In the genomic region with DNA sequence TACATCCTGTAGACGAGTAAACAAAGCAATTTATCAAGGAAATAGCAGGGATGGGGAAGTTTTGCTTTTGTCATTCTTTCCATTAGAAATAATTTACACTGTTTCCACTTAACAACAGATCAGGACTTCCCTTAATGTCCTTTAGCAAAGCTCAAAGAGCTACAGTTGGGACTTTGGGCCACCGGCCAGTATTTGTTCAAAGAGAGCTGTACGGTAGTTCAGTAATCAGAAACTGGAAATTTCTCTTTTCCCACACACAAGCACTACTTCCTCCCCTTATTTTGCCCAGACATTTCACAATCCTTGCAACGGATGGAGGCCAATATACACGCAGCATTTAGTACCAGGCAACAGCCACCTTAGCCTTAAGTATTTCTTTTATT, we compare ENCODE assay signal across 11 cellular contexts. TPM values are rescaled to one million over a fixed set of nuclear protein-coding genes. Genes with fewer than 3 reads are reported as not detected.
DNase-seq lines count a peak whose midpoint lies in the region; ATAC-seq and TF ChIP-seq lines count a peak whose summit lies in the region.
"Had no signal": no experiment of that assay in that cellular context is flagged by ENCODE, and none has a peak within 500 bp of the region (broad histone marks: within the 10 kb centered on the region; RNA-seq: fewer than 3 reads in every experiment).

No MANE protein-coding gene starts in this region.

- H3K27ac ChIP-seq in lower lobe of right lung (peak overlapping the region; percentile 75), upper lobe of left lung (peak overlapping the region; percentile 60 to 83 (median 74))
- H3K27ac ChIP-seq: 22Rv1 had no signal

- H3K27ac Mint-ChIP-seq in chondrocyte (ENCODE audit: unreplicated experiment), result peak overlapping the region; percentile 97
- H3K27ac Mint-ChIP-seq: stimulated activated naive CD8-positive, alpha-beta T cell treated with anti-CD3 and anti-CD28 coated beads, Interleukin-15, Interleukin-2, amounts not matched to agents 100 ng/mL and 50 ng/mL, for 24 hours had no signal

- intact Hi-C loops in lower lobe of right lung (cut with DNase I), result no loop called here

- 1 to 10% methylated on average over 5 of the region's 5 CpGs for WGBS in upper lobe of left lung, 2 donors

- no peaks in the 10 kb centered on the region for H3K36me3 Mint-ChIP-seq in chondrocyte (ENCODE audit: low read depth)

- TF ChIP-seq CTCF in chondrocyte (IDR thresholded peaks at IDR 0.05) (no peak), lower lobe of right lung (IDR thresholded peaks at IDR 0.05) (no peak), upper lobe of left lung (IDR thresholded peaks at IDR 0.05) (no peak)

- H3K27me3 ChIP-seq in lower lobe of right lung (ENCODE audit: low read depth), result no peaks in the 10 kb centered on the region
- H3K27me3 ChIP-seq in upper lobe of left lung, result no peaks in the 10 kb centered on the region

- H3K4me1 Mint-ChIP-seq in chondrocyte (ENCODE audit: low read depth), result peaks cover 91% of the 10 kb centered on the region

- no peaks in the 10 kb centered on the region for H3K36me3 ChIP-seq in lower lobe of right lung
- no peaks in the 10 kb centered on the region for H3K36me3 ChIP-seq in upper lobe of left lung

- H3K4me3 ChIP-seq in lower lobe of right lung (no peak overlapping the region), upper lobe of left lung (peak overlapping the region in 1 of 4 donors; percentile 4)

- no peak for TF ChIP-seq POLR2A in upper lobe of left lung (IDR thresholded peaks at IDR 0.05)

- peak; percentile 30 to 97 (median 74) for TF ChIP-seq EP300 in upper lobe of left lung (IDR thresholded peaks at IDR 0.05)

- peak; percentile 6 for DNase-seq in DMS 273 (lab: John Stamatoyannopoulos, UW; ENCODE audit: unreplicated experiment)
- DNase-seq in DMS 273 treated with DMSO at 0.1 percent for 48 hours (lab: John Stamatoyannopoulos, UW), result no peak
- DNase-seq in chondrocyte (ENCODE audit: low spot score), result no peak
- DNase-seq in lower lobe of right lung, result peak; percentile 83
- DNase-seq in upper lobe of left lung, result peak in 1 of 2 donors; percentile 92
- no peak for DNase-seq in activated effector memory CD4-positive, alpha-beta T cell treated with anti-CD3 and anti-CD28 coated beads, Interleukin-2, amount 50 U/mL, for 16 hours
- DNase-seq: NCI-H1694 treated with DMSO at 0.1 percent for 48 hours had no signal

- no peaks in the 10 kb centered on the region for H3K9me3 Mint-ChIP-seq in chondrocyte (ENCODE audit: low read depth)
- H3K9me3 Mint-ChIP-seq: stimulated activated naive CD8-positive, alpha-beta T cell treated with anti-CD3 and anti-CD28 coated beads, Interleukin-15, Interleukin-2, amounts not matched to agents 100 ng/mL and 50 ng/mL, for 24 hours had no signal

- H3K27me3 Mint-ChIP-seq in chondrocyte (ENCODE audit: low read depth), result no peaks in the 10 kb centered on the region

- H3K4me1 ChIP-seq in lower lobe of right lung, result peaks cover 56% of the 10 kb centered on the region
- H3K4me1 ChIP-seq in upper lobe of left lung, result peaks cover 36 to 44% (median 36%) of the 10 kb centered on the region in 4 donors

- no peak overlapping the region for H3K4me3 Mint-ChIP-seq in chondrocyte (ENCODE audit: unreplicated experiment)
- H3K4me3 Mint-ChIP-seq: stimulated activated naive CD8-positive, alpha-beta T cell treated with anti-CD3 and anti-CD28 coated beads, Interleukin-15, Interleukin-2, amounts not matched to agents 100 ng/mL and 50 ng/mL, for 24 hours had no signal

- ATAC-seq in lower lobe of right lung (peak; percentile 74 to 82), upper lobe of left lung (ENCODE audit: low FRiP score in 2 of 2) (peak; percentile 72 to 78), HG02852 (IDR thresholded peaks at IDR 0.05; ENCODE audit: unreplicated experiment) (no peak), HG03439 (IDR thresholded peaks at IDR 0.05; ENCODE audit: unreplicated experiment) (no peak)

- H3K9me3 ChIP-seq in lower lobe of right lung (no peaks in the 10 kb centered on the region), upper lobe of left lung (no peaks in the 10 kb centered on the region)

RNA-seq across cellular contexts. Expression of a gene that starts 12.1 kb away (rescaled TPM):
- total RNA-seq in chondrocyte (15.7 to 19.7 TPM (median 19.3 TPM) in 3 replicates), lower lobe of right lung (28.3 TPM), upper lobe of left lung (10 to 100 TPM; 16.8 to 35.8 (median 25.2) TPM)

RNA-seq across cellular contexts. Expression of a gene that starts 41.9 kb away (rescaled TPM):
- total RNA-seq in chondrocyte (12.0 to 21.0 TPM (median 15.4 TPM) in 3 replicates), lower lobe of right lung (17.1 TPM), upper lobe of left lung (10 to 100 TPM; 13.8 to 66.0 (median 25.5) TPM)

Comparison
In these comparisons a context has a peak if more than half of its experiments do, and no peak if none do; other contexts are left out.
1. DNase-seq: peak in DMS 273 (single experiment) and lower lobe of right lung (single experiment); none in DMS 273 treated with DMSO at 0.1 percent for 48 hours (single experiment), chondrocyte (single experiment) and activated effector memory CD4-positive, alpha-beta T cell treated with anti-CD3 and anti-CD28 coated beads, Interleukin-2, amount 50 U/mL, for 16 hours (single experiment).
2. ATAC-seq: peak in lower lobe of right lung (2 of 2) and upper lobe of left lung (2 of 2); none in HG02852 (single experiment) and HG03439 (single experiment).